8 cellular contexts compared by ENCODE assay signal in the genomic region with DNA sequence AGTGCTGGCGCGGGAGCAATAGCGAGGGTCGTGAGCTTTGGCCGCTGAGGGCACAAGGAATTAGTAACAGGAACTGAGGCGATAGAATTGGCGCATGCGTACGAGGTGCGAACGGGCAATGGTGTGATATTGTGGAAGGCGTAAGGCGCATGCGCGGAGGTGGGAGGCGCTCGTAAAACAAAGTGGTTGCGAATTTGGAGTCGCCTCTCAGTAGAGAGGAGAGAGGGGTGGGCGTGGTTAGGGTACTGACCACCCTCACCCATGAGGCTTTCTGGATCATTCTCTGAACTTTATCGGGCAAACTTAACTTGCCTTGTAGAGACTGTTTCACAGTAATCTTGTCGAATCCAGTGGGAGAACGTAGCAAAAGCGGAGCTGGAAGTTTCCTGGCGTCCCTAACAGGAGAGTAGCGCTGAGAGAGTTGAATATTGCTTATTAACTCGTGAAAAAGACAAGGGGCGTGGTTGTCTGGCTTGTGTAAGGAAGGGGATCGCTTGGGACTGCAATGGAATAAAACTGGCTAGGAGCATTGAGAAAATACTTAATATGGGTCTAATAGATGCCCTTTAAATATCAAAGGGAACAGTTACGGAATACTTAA. TPM values are rescaled to one million over a fixed set of nuclear protein-coding genes. Genes with fewer than 3 reads are reported as not detected.
DNase-seq lines count a peak whose midpoint lies in the region; ATAC-seq and TF ChIP-seq lines count a peak whose summit lies in the region.

No MANE protein-coding gene starts in this region.

- H3K4me3 ChIP-seq in GM12864 (ENCODE audit: low read depth, low read length) (peak overlapping the region; percentile 85), SK-N-MC (peak overlapping the region; percentile 97), cardiac muscle cell (peak overlapping the region; percentile 48), parathyroid adenoma (ENCODE audit: low read depth, low read length) (peak overlapping the region; percentile 94), tibial nerve (peak overlapping the region; percentile 45 to 80 (median 70))

- H3K27ac Mint-ChIP-seq in activated naive CD8-positive, alpha-beta T cell treated with anti-CD3 and anti-CD28 coated beads, Interleukin-2, amount 10 ng/mL, durations not matched to agents 7 days and 5 days = no peak overlapping the region

- H3K27me3 ChIP-seq in cardiac muscle cell = no peaks in the 10 kb centered on the region
- no peaks in the 10 kb centered on the region for H3K27me3 ChIP-seq in parathyroid adenoma (ENCODE audit: control insufficient read depth, insufficient read depth, low read length)
- H3K27me3 ChIP-seq in tibial nerve = no peaks in the 10 kb centered on the region

- peaks cover 33% of the 10 kb centered on the region for H3K4me1 Mint-ChIP-seq in activated naive CD8-positive, alpha-beta T cell treated with anti-CD3 and anti-CD28 coated beads, Interleukin-2, amount 10 ng/mL, durations not matched to agents 7 days and 5 days

- H3K9me3 ChIP-seq in SK-N-MC (ENCODE audit: low read depth, low read length) = no peaks in the 10 kb centered on the region
- H3K9me3 ChIP-seq in cardiac muscle cell (ENCODE audit: low read depth) = no peaks in the 10 kb centered on the region
- no peaks in the 10 kb centered on the region for H3K9me3 ChIP-seq in parathyroid adenoma (ENCODE audit: control insufficient read depth, low read length)
- H3K9me3 ChIP-seq in tibial nerve = no peaks in the 10 kb centered on the region

- H3K36me3 ChIP-seq in SK-N-MC (ENCODE audit: insufficient read depth, low read length) (peaks cover 30% of the 10 kb centered on the region), cardiac muscle cell (no peaks in the 10 kb centered on the region), parathyroid adenoma (ENCODE audit: control insufficient read depth, insufficient read depth, low read length) (no peaks in the 10 kb centered on the region), tibial nerve (peaks cover 0 to 5% (median 0%) of the 10 kb centered on the region in 3 donors)

- H3K9me3 Mint-ChIP-seq in activated naive CD8-positive, alpha-beta T cell treated with anti-CD3 and anti-CD28 coated beads, Interleukin-2, amount 10 ng/mL, durations not matched to agents 7 days and 5 days = no peaks in the 10 kb centered on the region

- peak overlapping the region; percentile 52 for H2AFZ ChIP-seq in parathyroid adenoma

- TF ChIP-seq CTCF in GM12864 (IDR thresholded peaks at IDR 0.05; ENCODE audit: low read depth, low read length, missing control alignments) (no peak), cardiac muscle cell (IDR thresholded peaks at IDR 0.05; ENCODE audit: low read depth, low read length) (no peak), parathyroid adenoma (IDR thresholded peaks at IDR 0.05) (no peak), tibial nerve (IDR thresholded peaks at IDR 0.05) (peak in 1 of 5 experiments; percentile 33)

- POLR2A ChIA-PET in activated naive CD8-positive, alpha-beta T cell treated with anti-CD3 and anti-CD28 coated beads, Interleukin-2, amount 10 ng/mL, durations not matched to agents 7 days and 5 days (lab: Charles Lee) = interaction anchor here (0.9 to 3.5 kb wide), 11 partner anchors 9 to 46 kb away, joined by 3 to 43 read pairs (median 18); partner anchors contain the start of genes FLAD1, PBXIP1, PMVK and PYGO2

- peak in 1 of 2 donors; percentile 87 for TF ChIP-seq EP300 in tibial nerve (IDR thresholded peaks at IDR 0.05)

- DNase-seq in GM12864 (ENCODE audit: low read depth) (peak; percentile 93), NCI-H1092 treated with DMSO at 0.1 percent for 48 hours (lab: John Stamatoyannopoulos, UW) (peak; percentile 99), SK-N-MC (ENCODE audit: low read depth, low spot score) (peak; percentile 92), cardiac muscle cell (ENCODE audit: low read depth in 1 of 2, low spot score in 1 of 2) (peak; percentile 97), tibial nerve (ENCODE audit: low spot score in 2 of 2) (peak; percentile 85 to 89)
- peak; percentile 94 for DNase-seq in activated naive CD8-positive, alpha-beta T cell treated with anti-CD3 and anti-CD28 coated beads, Interleukin-2, amount 10 ng/mL, durations not matched to agents 7 days and 5 days

- H3K9ac ChIP-seq in SK-N-MC (ENCODE audit: insufficient read length) (peak overlapping the region; percentile 91), parathyroid adenoma (no peak overlapping the region)

- peaks cover 12% of the 10 kb centered on the region for H3K36me3 Mint-ChIP-seq in activated naive CD8-positive, alpha-beta T cell treated with anti-CD3 and anti-CD28 coated beads, Interleukin-2, amount 10 ng/mL, durations not matched to agents 7 days and 5 days

- no peaks in the 10 kb centered on the region for H3K27me3 Mint-ChIP-seq in activated naive CD8-positive, alpha-beta T cell treated with anti-CD3 and anti-CD28 coated beads, Interleukin-2, amount 10 ng/mL, durations not matched to agents 7 days and 5 days

- WGBS in tibial nerve, 2 donors = 0% methylated on average over 30 of the region's 30 CpGs

- peak; percentile 53 for ATAC-seq in HG02642 (IDR thresholded peaks at IDR 0.05; ENCODE audit: poor library complexity, unreplicated experiment)
- peak; percentile 51 for ATAC-seq in activated naive CD8-positive, alpha-beta T cell treated with anti-CD3 and anti-CD28 coated beads, Interleukin-2, amount 10 ng/mL, durations not matched to agents 7 days and 5 days (ENCODE audit: low read depth)

- H3K79me2 ChIP-seq in parathyroid adenoma = peaks cover 2% of the 10 kb centered on the region

- no peak overlapping the region for H3K4me3 Mint-ChIP-seq in activated naive CD8-positive, alpha-beta T cell treated with anti-CD3 and anti-CD28 coated beads, Interleukin-2, amount 10 ng/mL, durations not matched to agents 7 days and 5 days

- peak; percentile 35 to 86 for TF ChIP-seq POLR2A in tibial nerve (IDR thresholded peaks at IDR 0.05)

- peaks cover 29% of the 10 kb centered on the region for H3K4me1 ChIP-seq in cardiac muscle cell (ENCODE audit: low read depth)
- H3K4me1 ChIP-seq in parathyroid adenoma = peaks cover 7% of the 10 kb centered on the region
- H3K4me1 ChIP-seq in tibial nerve = peaks cover 0 to 51% (median 37%) of the 10 kb centered on the region in 4 donors

- H3K4me2 ChIP-seq in parathyroid adenoma (ENCODE audit: low read length) = peak overlapping the region; percentile 91

- H3K27ac ChIP-seq in SK-N-MC (peak overlapping the region; percentile 95), cardiac muscle cell (peak overlapping the region; percentile 98), parathyroid adenoma (peak overlapping the region; percentile 98), tibial nerve (peak overlapping the region; percentile 84 to 100 (median 98))

RNA-seq across cellular contexts. Expression of gene CKS1B, which starts 0.4 kb away (rescaled TPM):
- total RNA-seq in activated naive CD8-positive, alpha-beta T cell treated with anti-CD3 and anti-CD28 coated beads, Interleukin-2, amount 10 ng/mL, durations not matched to agents 7 days and 5 days = 100 to 1,000 TPM; 112 to 114 TPM
- 52.9 and 96.5 TPM in 2 replicates for total RNA-seq in cardiac muscle cell
- 157 and 337 TPM in 2 replicates for polyA plus RNA-seq in cardiac muscle cell
- 10 to 100 TPM; 35.2 to 40.5 (median 37.3) TPM for total RNA-seq in tibial nerve

RNA-seq across cellular contexts. Expression of gene SHC1, which starts 4.4 kb away (rescaled TPM):
- total RNA-seq in activated naive CD8-positive, alpha-beta T cell treated with anti-CD3 and anti-CD28 coated beads, Interleukin-2, amount 10 ng/mL, durations not matched to agents 7 days and 5 days = 10 to 100 TPM; 67.4 to 72.3 TPM
- total RNA-seq in cardiac muscle cell (80.0 and 80.3 TPM in 2 replicates), tibial nerve (100 to 1,000 TPM in 2 of 4 donors, 10 to 100 TPM in 2; 82.9 to 168 (median 101) TPM)
- polyA plus RNA-seq in cardiac muscle cell = 66.8 and 70.7 TPM in 2 replicates

RNA-seq across cellular contexts. Expression of gene FLAD1, which starts 8.2 kb away (rescaled TPM):
- 10 to 100 TPM; 46.2 to 48.9 TPM for total RNA-seq in activated naive CD8-positive, alpha-beta T cell treated with anti-CD3 and anti-CD28 coated beads, Interleukin-2, amount 10 ng/mL, durations not matched to agents 7 days and 5 days
- total RNA-seq in cardiac muscle cell (34.3 and 39.7 TPM in 2 replicates), tibial nerve (10 to 100 TPM; 17.4 to 33.6 (median 23.6) TPM)
- polyA plus RNA-seq in cardiac muscle cell = 59.2 and 60.8 TPM in 2 replicates

RNA-seq across cellular contexts. Expression of gene PYGO2, which starts 13.3 kb away (rescaled TPM):
- 10 to 100 TPM; 55.3 TPM for total RNA-seq in activated naive CD8-positive, alpha-beta T cell treated with anti-CD3 and anti-CD28 coated beads, Interleukin-2, amount 10 ng/mL, durations not matched to agents 7 days and 5 days
- 45.6 and 48.0 TPM in 2 replicates for total RNA-seq in cardiac muscle cell
- polyA plus RNA-seq in cardiac muscle cell = 45.3 and 49.2 TPM in 2 replicates
- 10 to 100 TPM; 18.6 to 24.3 (median 23.5) TPM for total RNA-seq in tibial nerve

RNA-seq across cellular contexts. Expression of gene LENEP, which starts 18.5 kb away (rescaled TPM):
- 1 to 10 TPM; 1.1 to 1.9 TPM for total RNA-seq in activated naive CD8-positive, alpha-beta T cell treated with anti-CD3 and anti-CD28 coated beads, Interleukin-2, amount 10 ng/mL, durations not matched to agents 7 days and 5 days
- total RNA-seq in cardiac muscle cell (not detected in 2 replicates), tibial nerve (1 to 10 TPM in 1 of 4 donors, not detected in 3; 1.5 TPM)
- polyA plus RNA-seq in cardiac muscle cell = 0.72 TPM in 1 of 2 replicates, not detected in the other

Comparison
In these comparisons a context has a peak if more than half of its experiments do, and no peak if none do; other contexts are left out.
1. Peak in every context shown above with its lines: DNase-seq, ATAC-seq, H3K4me3 ChIP-seq and H3K27ac ChIP-seq.